ENCODE assay signal across 20 cellular contexts in the genomic region with DNA sequence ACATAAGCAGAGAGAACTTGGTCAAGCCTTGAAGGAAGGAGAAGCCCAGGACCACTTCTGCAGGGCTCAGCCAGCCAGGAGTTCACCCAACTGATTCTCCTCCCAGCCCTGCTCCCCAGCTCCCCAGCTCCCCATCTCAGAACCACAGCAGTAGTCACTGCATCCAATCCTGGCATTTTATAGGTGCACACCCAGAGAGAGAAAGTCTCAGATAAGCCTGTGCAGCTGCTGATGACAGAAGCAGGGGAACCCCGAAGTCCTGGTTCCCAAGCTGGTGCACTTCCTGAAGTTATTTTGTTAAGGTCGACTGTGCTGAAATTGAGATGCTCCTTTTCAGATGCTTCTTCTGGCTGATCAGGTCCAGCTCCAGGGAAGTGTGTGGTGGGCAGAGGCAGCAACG. TPM values are rescaled to one million over a fixed set of nuclear protein-coding genes. Genes with fewer than 3 reads are reported as not detected.
A peak's percentile ranks its signal among the peaks of the same experiment; 100 is the strongest.
DNase-seq lines count a peak whose midpoint lies in the region; ATAC-seq and TF ChIP-seq lines count a peak whose summit lies in the region.
"Had no signal": no experiment of that assay in that cellular context is flagged by ENCODE, and none has a peak within 500 bp of the region (broad histone marks: within the 10 kb centered on the region; RNA-seq: fewer than 3 reads in every experiment).

No MANE protein-coding gene starts in this region.

- H3K27ac Mint-ChIP-seq in HFFc6: peak overlapping the region; percentile 69
- H3K27ac Mint-ChIP-seq in stimulated activated effector memory CD8-positive, alpha-beta T cell treated with anti-CD3 and anti-CD28 coated beads, Interleukin-12 subunit alpha, Interleukin-12 subunit beta, amount 100 ng/mL, for 72 hours: peak overlapping the region; percentile 29
- H3K27ac Mint-ChIP-seq: B cell, T-cell had no signal

- intact Hi-C loops in ascending aorta (cut with DNase I): no loop called here

- no peaks in the 10 kb centered on the region for H3K4me1 ChIP-seq in ascending aorta

- no peaks in the 10 kb centered on the region for H3K9me3 ChIP-seq in ascending aorta

- no peak overlapping the region for H3K4me3 Mint-ChIP-seq in HFFc6
- no peak overlapping the region for H3K4me3 Mint-ChIP-seq in stimulated activated effector memory CD8-positive, alpha-beta T cell treated with anti-CD3 and anti-CD28 coated beads, Interleukin-12 subunit alpha, Interleukin-12 subunit beta, amount 100 ng/mL, for 72 hours
- H3K4me3 Mint-ChIP-seq: B cell, T-cell had no signal

- H3K4me1 Mint-ChIP-seq in HFFc6 (ENCODE audit: low read depth): peaks cover 25% of the 10 kb centered on the region
- peaks cover 15% of the 10 kb centered on the region for H3K4me1 Mint-ChIP-seq in stimulated activated effector memory CD8-positive, alpha-beta T cell treated with anti-CD3 and anti-CD28 coated beads, Interleukin-12 subunit alpha, Interleukin-12 subunit beta, amount 100 ng/mL, for 72 hours

- no peaks in the 10 kb centered on the region for H3K36me3 ChIP-seq in ascending aorta

- H3K9me3 Mint-ChIP-seq in HFFc6: no peaks in the 10 kb centered on the region
- no peaks in the 10 kb centered on the region for H3K9me3 Mint-ChIP-seq in stimulated activated effector memory CD8-positive, alpha-beta T cell treated with anti-CD3 and anti-CD28 coated beads, Interleukin-12 subunit alpha, Interleukin-12 subunit beta, amount 100 ng/mL, for 72 hours
- H3K9me3 Mint-ChIP-seq: T-cell had no signal

- DNase-seq in HFFc6 (no peak), ascending aorta (ENCODE audit: low spot score in 2 of 2) (peak in 1 of 2 donors; percentile 13), iris pigment epithelial cell (ENCODE audit: low read depth) (peak; percentile 38), medulla oblongata (ENCODE audit: extremely low spot score) (no peak), NCI-H1436 (lab: John Stamatoyannopoulos, UW) (no peak)
- DNase-seq in stimulated activated effector memory CD8-positive, alpha-beta T cell treated with anti-CD3 and anti-CD28 coated beads, Interleukin-12 subunit alpha, Interleukin-12 subunit beta, amount 100 ng/mL, for 72 hours (ENCODE audit: low spot score in 2 of 2): no peak
- DNase-seq: COR-L47, DMS 273 treated with DMSO at 0.1 percent for 48 hours, NCI-H1105, NCI-H1694, NCI-H82, OCI-M1, Right ventricle myocardium superior, T-cell had no signal

- H3K4me3 ChIP-seq in ascending aorta: no peak overlapping the region
- H3K4me3 ChIP-seq: SK-N-MC had no signal

- no peaks in the 10 kb centered on the region for H3K36me3 Mint-ChIP-seq in HFFc6 (ENCODE audit: low read depth)
- H3K36me3 Mint-ChIP-seq in stimulated activated effector memory CD8-positive, alpha-beta T cell treated with anti-CD3 and anti-CD28 coated beads, Interleukin-12 subunit alpha, Interleukin-12 subunit beta, amount 100 ng/mL, for 72 hours: no peaks in the 10 kb centered on the region
- H3K36me3 Mint-ChIP-seq: T-cell had no signal

- H3K27me3 Mint-ChIP-seq in HFFc6 (ENCODE audit: insufficient read depth): no peaks in the 10 kb centered on the region; the same call in 1 of the 2 replicates

- ATAC-seq in stimulated activated effector memory CD8-positive, alpha-beta T cell treated with anti-CD3 and anti-CD28 coated beads, Interleukin-12 subunit alpha, Interleukin-12 subunit beta, amount 100 ng/mL, for 72 hours: no peak
- ATAC-seq in HG03280 (IDR thresholded peaks at IDR 0.05; ENCODE audit: unreplicated experiment) (no peak), GM21367 (IDR thresholded peaks at IDR 0.05; ENCODE audit: unreplicated experiment) (no peak)
- ATAC-seq: T-cell had no signal

- no peak for TF ChIP-seq CTCF in HFFc6 (IDR thresholded peaks at IDR 0.05)
- no peak for TF ChIP-seq CTCF in ascending aorta (IDR thresholded peaks at IDR 0.05)

- H3K27me3 ChIP-seq in ascending aorta: no peaks in the 10 kb centered on the region

- peak overlapping the region; percentile 14 to 55 for H3K27ac ChIP-seq in ascending aorta
- H3K27ac ChIP-seq: SK-N-MC had no signal

RNA-seq across cellular contexts. Expression of a gene that starts 6.6 kb away (rescaled TPM):
- total RNA-seq in HFFc6 (2021; fragmentation: NEBNext Ultra II Directional; extraction: Animal tissue kit (Norgen Biotek cat#: 25700)): 1 to 10 TPM in 1 of 6 experiments, under 1 TPM in 5; 0.40 to 1.2 (median 0.73) TPM
- 0.53 TPM for total RNA-seq in ascending aorta
- total RNA-seq: LHCN-M2 had no signal

RNA-seq across cellular contexts. Expression of a gene that starts 30.6 kb away (rescaled TPM):
- 10 to 100 TPM; 17.7 to 46.5 (median 22.0) TPM for total RNA-seq in HFFc6 (2021; fragmentation: NEBNext Ultra II Directional; extraction: Animal tissue kit (Norgen Biotek cat#: 25700))
- total RNA-seq in ascending aorta: 280 TPM
- total RNA-seq: B cell, NCI-H460 had no signal

RNA-seq across cellular contexts. Expression of a gene that starts 39.3 kb away (rescaled TPM):
- total RNA-seq in HFFc6 (2021; fragmentation: NEBNext Ultra II Directional; extraction: Animal tissue kit (Norgen Biotek cat#: 25700)): 10 to 100 TPM; 18.5 to 27.1 (median 23.9) TPM
- 146 TPM for total RNA-seq in ascending aorta

RNA-seq across cellular contexts. Expression of a gene that starts 55.1 kb away (rescaled TPM):
- 10 to 100 TPM; 18.0 to 28.9 (median 24.5) TPM for total RNA-seq in HFFc6 (2021; fragmentation: NEBNext Ultra II Directional; extraction: Animal tissue kit (Norgen Biotek cat#: 25700))
- total RNA-seq in ascending aorta: 49.1 TPM
